In genomic region chr17:61481421-61481820, GRCh38 we compare ENCODE assay signal across 1 cellular context.
TF ChIP-seq lines count a peak whose summit lies in the region.

No MANE protein-coding gene starts in this region.

TF ChIP-seq in H1, 55 proteins besides CTCF, POLR2A, EP300 and RAD21 (continued from another document):
- no peak for TF ChIP-seq USF2 (IDR thresholded peaks at IDR 0.05; ENCODE audit: low read length)
- TF ChIP-seq BACH1 (IDR thresholded peaks at IDR 0.05; ENCODE audit: low read length): no peak
- TF ChIP-seq SP4 (IDR thresholded peaks at IDR 0.05; ENCODE audit: low read length): no peak
- TF ChIP-seq TAF1 (IDR thresholded peaks at IDR 0.05; ENCODE audit: low read depth, low read length): no peak
- no peak for TF ChIP-seq CHD7 (IDR thresholded peaks at IDR 0.05; ENCODE audit: insufficient replicate concordance, low read length)
- TF ChIP-seq JUN (IDR thresholded peaks at IDR 0.05; ENCODE audit: low read depth, low read length): no peak
- TF ChIP-seq SIX5 (IDR thresholded peaks at IDR 0.05; ENCODE audit: low read depth, low read length): no peak
